8 cellular contexts compared by ENCODE assay signal in the genomic region with DNA sequence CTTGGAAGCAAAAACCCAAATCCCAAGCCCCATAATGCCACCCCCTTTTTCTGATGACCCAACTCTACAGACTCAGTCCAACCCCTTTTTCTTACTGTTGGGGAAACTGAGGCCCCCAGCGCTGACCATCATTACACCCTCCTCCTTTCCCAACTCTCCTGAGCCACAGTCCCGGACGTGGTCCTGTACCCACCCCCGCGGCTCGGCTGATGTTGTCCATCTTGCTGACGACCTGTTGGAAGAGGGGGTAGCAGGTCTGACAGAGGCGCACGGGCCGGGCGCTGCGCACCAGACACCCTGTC. TPM values are rescaled to one million over a fixed set of nuclear protein-coding genes. Genes with fewer than 3 reads are reported as not detected.
DNase-seq lines count a peak whose midpoint lies in the region; ATAC-seq and TF ChIP-seq lines count a peak whose summit lies in the region.

No MANE protein-coding gene starts in this region.

- intact Hi-C loops in left lung (cut with DNase I) = no loop called here

- ATAC-seq in HG03460 (IDR thresholded peaks at IDR 0.05; ENCODE audit: unreplicated experiment) = peak; percentile 39
- ATAC-seq in left lung = peak; percentile 69
- ATAC-seq in thoracic aorta (ENCODE audit: insufficient number of reproducible peaks, low FRiP score, low read depth) = peak; percentile 7

- H3K9me3 ChIP-seq in left lung (no peaks in the 10 kb centered on the region), thoracic aorta (no peaks in the 10 kb centered on the region)

- H3K4me3 Mint-ChIP-seq in activated naive CD4-positive, alpha-beta T cell treated with anti-CD3 and anti-CD28 coated beads, Interleukin-2, amount 10 ng/mL, durations not matched to agents 7 days and 5 days = peak overlapping the region; percentile 85

- H3K27ac ChIP-seq in left lung = peak overlapping the region; percentile 4 to 87
- peak overlapping the region; percentile 59 to 67 for H3K27ac ChIP-seq in thoracic aorta

- no peak for TF ChIP-seq CTCF in astrocyte of the spinal cord (IDR thresholded peaks at IDR 0.05; ENCODE audit: low read depth, low read length)
- no peak for TF ChIP-seq CTCF in left lung (IDR thresholded peaks at IDR 0.05)
- no peak for TF ChIP-seq CTCF in thoracic aorta (IDR thresholded peaks at IDR 0.05)

- H3K27me3 ChIP-seq in left lung (no peaks in the 10 kb centered on the region), thoracic aorta (replicated peaks; ENCODE audit: insufficient read depth) (no peaks in the 10 kb centered on the region)

- H3K4me3 ChIP-seq in astrocyte of the spinal cord (ENCODE audit: low read depth, low read length) = peak overlapping the region; percentile 85
- H3K4me3 ChIP-seq in left lung = peak overlapping the region; percentile 84 to 91
- H3K4me3 ChIP-seq in thoracic aorta = peak overlapping the region; percentile 87

- CTCF ChIA-PET in activated naive CD4-positive, alpha-beta T cell treated with anti-CD3 and anti-CD28 coated beads, Interleukin-2, amount 10 ng/mL, durations not matched to agents 7 days and 5 days (lab: Charles Lee) = no interaction called here

- H3K9me3 Mint-ChIP-seq in activated naive CD4-positive, alpha-beta T cell treated with anti-CD3 and anti-CD28 coated beads, Interleukin-2, amount 10 ng/mL, durations not matched to agents 7 days and 5 days = no peaks in the 10 kb centered on the region

- peaks cover 41% of the 10 kb centered on the region for H3K4me1 Mint-ChIP-seq in activated naive CD4-positive, alpha-beta T cell treated with anti-CD3 and anti-CD28 coated beads, Interleukin-2, amount 10 ng/mL, durations not matched to agents 7 days and 5 days

- in situ Hi-C loops in astrocyte of the spinal cord (cut with HindIII; ENCODE audit: low sequenced_read_pairs) = no loop called here

- H3K4me1 ChIP-seq in left lung (peaks cover 13 to 23% of the 10 kb centered on the region in 2 donors), thoracic aorta (ENCODE audit: control insufficient read depth in 1 of 2, low read depth in 2 of 2) (peaks cover 7 to 18% of the 10 kb centered on the region in 2 donors)

- peaks cover 5% of the 10 kb centered on the region for H3K36me3 Mint-ChIP-seq in activated naive CD4-positive, alpha-beta T cell treated with anti-CD3 and anti-CD28 coated beads, Interleukin-2, amount 10 ng/mL, durations not matched to agents 7 days and 5 days

- H3K36me3 ChIP-seq in left lung = no peaks in the 10 kb centered on the region
- no peaks in the 10 kb centered on the region for H3K36me3 ChIP-seq in thoracic aorta

- no peak for TF ChIP-seq POLR2A in erythroblast (IDR thresholded peaks at IDR 0.05; ENCODE audit: low read length)

- peak overlapping the region; percentile 71 for H3K27ac Mint-ChIP-seq in activated naive CD4-positive, alpha-beta T cell treated with anti-CD3 and anti-CD28 coated beads, Interleukin-2, amount 10 ng/mL, durations not matched to agents 7 days and 5 days

- peaks cover 19% of the 10 kb centered on the region for H3K27me3 Mint-ChIP-seq in activated naive CD4-positive, alpha-beta T cell treated with anti-CD3 and anti-CD28 coated beads, Interleukin-2, amount 10 ng/mL, durations not matched to agents 7 days and 5 days

- no peak for DNase-seq in activated naive CD4-positive, alpha-beta T cell treated with anti-CD3 and anti-CD28 coated beads, Interleukin-2, amount 10 ng/mL, durations not matched to agents 7 days and 5 days
- DNase-seq in activated naive CD4-positive, alpha-beta T cell treated with anti-CD3 and anti-CD28 coated beads, Interleukin-2, amount 50 U/mL, for 16 hours = no peak
- no peak for DNase-seq in astrocyte of the spinal cord (ENCODE audit: low read depth, low spot score)
- DNase-seq in left lung = no peak
- DNase-seq in thoracic aorta (ENCODE audit: low spot score) = no peak
- DNase-seq in erythroblast (lab: John Stamatoyannopoulos, UW) = no peak
- DNase-seq in activated CD4-positive, alpha-beta T cell treated with anti-CD3 and anti-CD28 coated beads, Interleukin-2, amount 50 U/mL, for 1 hour = no peak

RNA-seq across cellular contexts. Expression of a gene that starts 0.5 kb away (rescaled TPM):
- 10 to 100 TPM; 52.0 to 73.1 TPM for total RNA-seq in left lung
- 100 to 1,000 TPM; 114 to 116 TPM for total RNA-seq in thoracic aorta

Comparison
In these comparisons a context has a peak if more than half of its experiments do, and no peak if none do; other contexts are left out.
1. ATAC-seq: peak in every context shown above with its lines; median percentile 69 in left lung; 39 in HG03460; 7 in thoracic aorta.